13 cellular contexts compared by ENCODE assay signal in the genomic region with DNA sequence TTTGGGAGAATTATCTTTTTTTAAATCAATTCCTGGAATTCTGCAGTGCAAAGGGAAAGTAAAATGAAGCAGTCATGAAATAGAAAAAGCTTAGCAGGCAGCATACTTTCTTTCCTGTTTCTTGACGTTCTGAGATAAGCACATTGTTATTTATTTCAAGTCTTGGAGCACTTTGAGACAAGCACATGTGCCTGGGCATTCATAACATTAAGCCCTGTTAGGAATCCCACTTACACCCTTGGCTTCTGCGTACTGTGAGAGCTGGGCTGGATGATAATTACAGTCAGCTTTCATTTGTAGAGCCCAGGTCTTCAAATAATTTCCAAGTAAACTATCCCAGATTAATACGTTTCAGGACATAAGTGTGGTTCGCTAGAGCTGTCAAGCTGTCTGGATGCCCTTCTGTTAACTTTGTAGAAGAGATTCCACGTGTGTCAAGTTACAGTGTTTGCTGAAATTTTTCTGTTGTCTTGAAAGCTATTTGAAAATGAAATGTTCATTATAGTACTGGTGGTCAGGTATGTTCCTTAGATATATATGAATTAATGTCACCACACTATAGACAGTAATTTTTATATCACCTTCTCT.
"Had no signal": no experiment of that assay in that cellular context is flagged by ENCODE, and none has a peak within 500 bp of the region (broad histone marks: within the 10 kb centered on the region; RNA-seq: fewer than 3 reads in every experiment).

No MANE protein-coding gene starts in this region.

- H3K27me3 Mint-ChIP-seq: naive thymus-derived CD4-positive, alpha-beta T cell; stimulated activated naive B cell treated with anti-CD40 and anti-IgM and Interleukin-4, amounts not matched to agents 10 μg/mL and 1 μg/mL and 100 μg/mL, for 72 hours had no signal

- H3K4me3 Mint-ChIP-seq: activated T-helper 1 cell treated with anti-CD3 and anti-CD28 coated beads, Interleukin-12 subunit alpha, Interleukin-12 subunit beta, Interleukin-2, Interleukin-4 antibody, amounts not matched to agents 30 ng/mL and 10 ng/mL and 1 ng/mL, durations not matched to agents 14 hours and 24 hours and 36 hours; stimulated activated naive B cell treated with anti-CD40 and anti-IgM and Interleukin-4, amounts not matched to agents 10 μg/mL and 1 μg/mL and 100 μg/mL, for 72 hours had no signal

- H3K9me3 Mint-ChIP-seq: activated T-helper 1 cell treated with anti-CD3 and anti-CD28 coated beads, Interleukin-12 subunit alpha, Interleukin-12 subunit beta, Interleukin-2, Interleukin-4 antibody, amounts not matched to agents 30 ng/mL and 10 ng/mL and 1 ng/mL, durations not matched to agents 14 hours and 24 hours and 36 hours had no signal

- DNase-seq: activated CD4-positive, alpha-beta T cell treated with anti-CD3 and anti-CD28 coated beads, Interleukin-2, amount 50 U/mL, for 1 hour; activated CD4-positive, CD25-positive, alpha-beta regulatory T cell; activated naive CD4-positive, alpha-beta T cell treated with Interleukin-2 at 50 U/mL for 16 hours; aorta; dermis blood vessel endothelial cell; islet precursor cell; mucosa of descending colon; naive thymus-derived CD4-positive, alpha-beta T cell; pancreas; stimulated activated naive B cell treated with anti-CD40 and anti-IgM and Interleukin-4, amounts not matched to agents 10 μg/mL and 1 μg/mL and 100 μg/mL, for 72 hours; T-helper 1 cell; tibial artery had no signal

- ATAC-seq: mucosa of descending colon; naive thymus-derived CD4-positive, alpha-beta T cell; pancreas; stimulated activated naive B cell treated with anti-CD40 and anti-IgM and Interleukin-4, amounts not matched to agents 10 μg/mL and 1 μg/mL and 100 μg/mL, for 72 hours had no signal
